24 cellular contexts compared by ENCODE assay signal in the genomic region with DNA sequence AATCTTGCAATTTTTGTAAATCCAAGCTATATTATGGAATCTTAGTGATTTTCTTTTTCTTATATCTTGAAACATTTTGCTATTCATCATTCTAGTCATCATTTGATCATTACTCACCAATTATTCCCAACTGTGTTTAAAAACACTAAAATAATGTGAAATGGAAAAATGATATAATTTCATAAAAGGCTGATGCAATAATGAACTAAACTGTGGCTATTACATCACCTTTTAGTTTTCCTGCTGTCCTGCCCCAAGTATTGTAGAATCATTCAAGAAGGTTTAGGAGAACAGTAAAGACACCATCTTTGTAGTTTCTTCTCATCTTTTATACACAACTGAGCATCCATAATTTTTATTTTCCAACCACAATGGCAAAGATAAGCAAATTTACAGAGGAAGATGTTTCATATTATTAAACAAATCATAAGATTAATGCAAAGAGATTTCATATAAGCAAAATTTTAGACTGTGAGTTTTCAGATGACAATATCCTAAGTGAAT.
DNase-seq lines count a peak whose midpoint lies in the region; ATAC-seq, FAIRE-seq and TF ChIP-seq lines count a peak whose summit lies in the region.
"Had no signal": no experiment of that assay in that cellular context is flagged by ENCODE, and none has a peak within 500 bp of the region (broad histone marks: within the 10 kb centered on the region; RNA-seq: fewer than 3 reads in every experiment).

No MANE protein-coding gene starts in this region.

- H3K9me3 ChIP-seq in HCT116 (ENCODE audit: control insufficient read depth in 1 of 2, insufficient read depth in 1 of 2, low read depth in 1 of 2, low read length in 2 of 2) = no peaks in the 10 kb centered on the region
- H3K9me3 ChIP-seq: A549; BE2C; BLaER1 treated with 17β-estradiol and CSF1 and Interleukin-3, amounts not matched to agents 10 nM and 100 nM; HAP-1 had no signal

- H3K79me2 ChIP-seq in HCT116 (ENCODE audit: insufficient read depth, low read length) = no peaks in the 10 kb centered on the region

- TF ChIP-seq CTCF in HCT116 (IDR thresholded peaks at IDR 0.05 in 2 of 3, conservative IDR thresholded peaks at IDR 0.05 in 1 of 3; ENCODE audit: borderline replicate concordance in 1 of 3, insufficient read depth in 1 of 3, low read depth in 2 of 3, low read length in 2 of 3) = no peak

- POLR2A ChIA-PET in HCT116 (lab: Charles Lee) = no interaction called here

- ATAC-seq in HCT116 (no peak), GM18873 (IDR thresholded peaks at IDR 0.05; ENCODE audit: low FRiP score, unreplicated experiment) (no peak)
- ATAC-seq: A549, GM12878, GM23338 had no signal

- DNase-seq in GM18507 (ENCODE audit: extremely low spot score, insufficient read length, low read depth) (no peak), HCT116 (ENCODE audit: low read depth, low spot score) (no peak), OCI-M1 (lab: John Stamatoyannopoulos, UW) (peak; percentile 10), dedifferentiated amniotic fluid mesenchymal stem cell (ENCODE audit: extremely low spot score) (peak; percentile 26), H54 (ENCODE audit: insufficient read length, low spot score) (no peak)
- DNase-seq in stimulated activated CD4-positive, alpha-beta T cell treated with anti-CD3 and anti-CD28 coated beads, Interleukin-2, amount 100 ng/mL, for 48 hours = no peak
- no peak for DNase-seq in activated CD4-positive, alpha-beta T cell treated with anti-CD3 and anti-CD28 coated beads for 48 hours
- DNase-seq: 8988T; ACHN; AML-193; BE2C; CD4-positive, alpha-beta T cell; CD8-positive, alpha-beta memory T cell; DMS 273 treated with DMSO at 0.1 percent for 48 hours; DMS79; EL; GDM1 had no signal

- no peak overlapping the region for H3K4me2 ChIP-seq in HCT116 (ENCODE audit: low read length)
- H3K4me2 ChIP-seq: A549, GM23338 had no signal

- no peak overlapping the region for H2AFZ ChIP-seq in HCT116 (ENCODE audit: low read depth, low read length, poor library complexity, severe bottlenecking)
- H2AFZ ChIP-seq: GM23338 had no signal

- no peak overlapping the region for H3K27ac ChIP-seq in HCT116 (ENCODE audit: low read depth, low read length)
- H3K27ac ChIP-seq: A549; BLaER1 treated with 17β-estradiol and CSF1 and Interleukin-3, amounts not matched to agents 10 nM and 100 nM had no signal

- peak; percentile 12 for FAIRE-seq in GM18507 (lab: Jason Lieb, UNC)
- no peak for FAIRE-seq in H54 (lab: Jason Lieb, UNC)
- FAIRE-seq: A549, D721Med, GM12878 had no signal

- TF ChIP-seq POLR2A in HCT116 (IDR thresholded peaks at IDR 0.05; ENCODE audit: borderline replicate concordance, extremely low read depth, insufficient read depth, insufficient read length) = no peak
- TF ChIP-seq POLR2A in H54 (IDR thresholded peaks at IDR 0.05; ENCODE audit: low read depth, low read length) = no peak

- intact Hi-C loops in HCT116 (cut with micrococcal nuclease) = no loop called here

- no peaks in the 10 kb centered on the region for H3K27me3 ChIP-seq in HCT116 (ENCODE audit: insufficient read depth, low read length)
- H3K27me3 ChIP-seq: BE2C; BLaER1 treated with 17β-estradiol and CSF1 and Interleukin-3, amounts not matched to agents 10 nM and 100 nM had no signal

- H3K9ac ChIP-seq in HCT116 (ENCODE audit: low read length) = no peak overlapping the region
- H3K9ac ChIP-seq: BLaER1 treated with 17β-estradiol and CSF1 and Interleukin-3, amounts not matched to agents 10 nM and 100 nM had no signal

- H4K20me1 ChIP-seq in HCT116 (ENCODE audit: insufficient read depth) = no peaks in the 10 kb centered on the region
- H4K20me1 ChIP-seq: BLaER1 treated with 17β-estradiol and CSF1 and Interleukin-3, amounts not matched to agents 10 nM and 100 nM had no signal

- H3K36me3 ChIP-seq in HCT116 (ENCODE audit: control insufficient read depth in 1 of 2, insufficient read depth in 2 of 2, low read length in 2 of 2) = no peaks in the 10 kb centered on the region
- H3K36me3 ChIP-seq: BE2C; BLaER1 treated with 17β-estradiol and CSF1 and Interleukin-3, amounts not matched to agents 10 nM and 100 nM; HAP-1 had no signal

- H3K4me1 ChIP-seq in HCT116 (ENCODE audit: control insufficient read depth in 1 of 2, insufficient read depth in 2 of 2, low read length in 2 of 2) = no peaks in the 10 kb centered on the region
- H3K4me1 ChIP-seq: A549, HAP-1 had no signal

- RAD21 ChIA-PET in HCT116 (lab: Charles Lee; ENCODE audit: low non-redundant PET in 1 of 2, low total read pairs in 2 of 2, uncharacterized antibody in 2 of 2, unreplicated experiment in 2 of 2) = no interaction called here

- no peak overlapping the region for H3K4me3 ChIP-seq in HCT116 (replicated peaks in 1 of 2; ENCODE audit: low read depth in 1 of 2, low read length in 2 of 2)
- H3K4me3 ChIP-seq: A549; BLaER1 treated with 17β-estradiol and CSF1 and Interleukin-3, amounts not matched to agents 10 nM and 100 nM; GM12878; GM23338; HAP-1 had no signal

- no peak for TF ChIP-seq RAD21 in HCT116 (IDR thresholded peaks at IDR 0.05; ENCODE audit: low read depth)

- no peaks in the 10 kb centered on the region for H3K9me2 ChIP-seq in HCT116 (ENCODE audit: insufficient read depth)

- no TSS peak for BruUV-seq in HCT116 (replicated peaks; lab: Mats Ljungman, UMichigan)

- CTCF ChIA-PET in HCT116 (lab: Charles Lee) = no interaction called here

TF ChIP-seq in HCT116, 20 proteins besides CTCF, POLR2A, EP300 and RAD21:
- 0 out of 2 replicates have a peak, but pooled peaks have one; percentile 10 for TF ChIP-seq CEBPB (IDR thresholded peaks at IDR 0.05; ENCODE audit: low read depth)
- TF ChIP-seq SP1 (IDR thresholded peaks at IDR 0.05; ENCODE audit: low read depth) = no peak

Comparison
In these comparisons a context has a peak if more than half of its experiments do, and no peak if none do; other contexts are left out.
1. DNase-seq: peak in OCI-M1 (single experiment) and dedifferentiated amniotic fluid mesenchymal stem cell (single experiment); none in GM18507 (single experiment), HCT116 (single experiment), stimulated activated CD4-positive, alpha-beta T cell treated with anti-CD3 and anti-CD28 coated beads, Interleukin-2, amount 100 ng/mL, for 48 hours (0 of 2), activated CD4-positive, alpha-beta T cell treated with anti-CD3 and anti-CD28 coated beads for 48 hours (single experiment) and H54 (single experiment).